In genomic region chr9:136728548-136729123, GRCh38 we compare ENCODE assay signal across 10 cellular contexts. TPM values are rescaled to one million over a fixed set of nuclear protein-coding genes. Genes with fewer than 3 reads are reported as not detected.
DNase-seq lines count a peak whose midpoint lies in the region; ATAC-seq, FAIRE-seq and TF ChIP-seq lines count a peak whose summit lies in the region.
"Had no signal": no experiment of that assay in that cellular context is flagged by ENCODE, and none has a peak within 500 bp of the region (broad histone marks: within the 10 kb centered on the region; RNA-seq: fewer than 3 reads in every experiment).

No MANE protein-coding gene starts in this region.

- no peaks in the 10 kb centered on the region for H3K9me3 ChIP-seq in keratinocyte (ENCODE audit: control insufficient read depth, low read depth, low read length)

- peaks cover 0 to 2% (median 0%) of the 10 kb centered on the region in 5 experiments for H3K9me3 Mint-ChIP-seq in brain
- H3K9me3 Mint-ChIP-seq in stimulated activated naive B cell treated with anti-CD40 and anti-IgM and Interleukin-4, amounts not matched to agents 10 μg/mL and 1 μg/mL and 100 μg/mL, for 72 hours: no peaks in the 10 kb centered on the region

- H3K9ac ChIP-seq in KMS-11: peak overlapping the region; percentile 93
- peak overlapping the region; percentile 90 for H3K9ac ChIP-seq in keratinocyte (ENCODE audit: control insufficient read depth, extremely low read depth, insufficient read depth, low read length)

- H3K27ac ChIP-seq in KMS-11 (no peak overlapping the region), keratinocyte (ENCODE audit: control insufficient read depth, insufficient read depth, low read length) (peak overlapping the region; percentile 56)

- DNase-seq in Daoy (ENCODE audit: low read depth) (peak; percentile 58), keratinocyte (ENCODE audit: low read depth, low spot score) (no peak), SIG-M5 treated with dmso at 0.1 percent for 504 hours (lab: John Stamatoyannopoulos, UW; ENCODE audit: unreplicated experiment) (no peak), GM12891 (ENCODE audit: insufficient read length, low spot score) (no peak)
- DNase-seq in stimulated activated naive B cell treated with anti-CD40 and anti-IgM and Interleukin-4, amounts not matched to agents 10 μg/mL and 1 μg/mL and 100 μg/mL, for 72 hours: no peak

- no peak overlapping the region for H3K27ac Mint-ChIP-seq in brain
- H3K27ac Mint-ChIP-seq in stimulated activated naive B cell treated with anti-CD40 and anti-IgM and Interleukin-4, amounts not matched to agents 10 μg/mL and 1 μg/mL and 100 μg/mL, for 72 hours: peak overlapping the region; percentile 91

- H3K4me3 Mint-ChIP-seq in brain: peak overlapping the region; percentile 65 to 80 (median 70)
- peak overlapping the region; percentile 79 to 95 for H3K4me3 Mint-ChIP-seq in stimulated activated naive B cell treated with anti-CD40 and anti-IgM and Interleukin-4, amounts not matched to agents 10 μg/mL and 1 μg/mL and 100 μg/mL, for 72 hours

- H3K36me3 ChIP-seq in KMS-11 (ENCODE audit: insufficient read depth) (no peaks in the 10 kb centered on the region; the same call in 1 of the 2 replicates), keratinocyte (ENCODE audit: control insufficient read depth in 2 of 2, extremely low read depth in 1 of 2, insufficient read depth in 2 of 2, low read length in 2 of 2) (peaks cover 24% of the 10 kb centered on the region in 2 experiments)

- H3K4me2 ChIP-seq in KMS-11 (peak overlapping the region; percentile 96), keratinocyte (ENCODE audit: control insufficient read depth, extremely low read depth, insufficient read depth, low read depth, low read length) (peak overlapping the region; percentile 93)

- TF ChIP-seq POLR2A in GM12891 (IDR thresholded peaks at IDR 0.05; ENCODE audit: low read depth, low read length): no peak

- H3K4me3 ChIP-seq in KMS-11 (IDR thresholded peaks at IDR 0.05; ENCODE audit: insufficient read depth, low read depth, low read length) (no peak overlapping the region), keratinocyte (ENCODE audit: control insufficient read depth in 2 of 3, extremely low read depth in 1 of 3, insufficient read depth in 2 of 3, low read depth in 1 of 3, low read length in 3 of 3) (peak overlapping the region; percentile 65 to 97 (median 81))

- no peaks in the 10 kb centered on the region for H3K9me1 ChIP-seq in keratinocyte (ENCODE audit: control insufficient read depth, extremely low read depth, insufficient read depth, low read length)

- TF ChIP-seq CTCF in KMS-11 (conservative IDR thresholded peaks at IDR 0.05; ENCODE audit: low read depth, low read length) (no peak), brain (conservative IDR thresholded peaks at IDR 0.05) (no peak), keratinocyte (optimal IDR thresholded peaks at IDR 0.05 in 1 of 3, IDR thresholded peaks at IDR 0.05 in 1 of 3, conservative IDR thresholded peaks at IDR 0.05 in 1 of 3; ENCODE audit: extremely low read depth in 1 of 3, insufficient read depth in 2 of 3, low read length in 3 of 3) (no peak)

- H3K27me3 Mint-ChIP-seq in brain: peaks cover 10% of the 10 kb centered on the region
- H3K27me3 Mint-ChIP-seq in stimulated activated naive B cell treated with anti-CD40 and anti-IgM and Interleukin-4, amounts not matched to agents 10 μg/mL and 1 μg/mL and 100 μg/mL, for 72 hours: no peaks in the 10 kb centered on the region

- H4K20me1 ChIP-seq in KMS-11 (ENCODE audit: insufficient read depth) (peaks cover 36% of the 10 kb centered on the region), keratinocyte (ENCODE audit: control insufficient read depth, extremely low read depth, insufficient read depth, low read length) (peaks cover 31% of the 10 kb centered on the region)

- dilution Hi-C loops in keratinocyte (cut with MboI; ENCODE audit: extremely low pct_ligation_motif_present, low sequenced_read_pairs): no loop called here

- peaks cover 39% of the 10 kb centered on the region for H3K4me1 Mint-ChIP-seq in brain
- H3K4me1 Mint-ChIP-seq in stimulated activated naive B cell treated with anti-CD40 and anti-IgM and Interleukin-4, amounts not matched to agents 10 μg/mL and 1 μg/mL and 100 μg/mL, for 72 hours: peaks cover 40 to 62% of the 10 kb centered on the region in 2 donors

- H3K4me1 ChIP-seq in KMS-11 (ENCODE audit: low read depth, poor library complexity, severe bottlenecking): peaks cover 22% of the 10 kb centered on the region
- H3K4me1 ChIP-seq in keratinocyte (ENCODE audit: control insufficient read depth, extremely low read depth, insufficient read depth, low read length): peaks cover 25% of the 10 kb centered on the region

- peak overlapping the region; percentile 82 for H2AFZ ChIP-seq in KMS-11 (ENCODE audit: low read depth)
- H2AFZ ChIP-seq in keratinocyte (ENCODE audit: control insufficient read depth, low read length): peak overlapping the region; percentile 81

- H3K36me3 Mint-ChIP-seq in brain: peaks cover 30% of the 10 kb centered on the region
- peaks cover 31 to 49% of the 10 kb centered on the region in 2 donors for H3K36me3 Mint-ChIP-seq in stimulated activated naive B cell treated with anti-CD40 and anti-IgM and Interleukin-4, amounts not matched to agents 10 μg/mL and 1 μg/mL and 100 μg/mL, for 72 hours

- FAIRE-seq in keratinocyte (lab: Jason Lieb, UNC): no peak
- FAIRE-seq in GM12891 (lab: Jason Lieb, UNC): no peak

- H3K79me2 ChIP-seq in KMS-11 (ENCODE audit: insufficient read depth, low read depth) (peaks cover 28% of the 10 kb centered on the region), keratinocyte (ENCODE audit: control insufficient read depth, insufficient read depth, low read length) (peaks cover 43% of the 10 kb centered on the region)

- ATAC-seq in GM21423 (IDR thresholded peaks at IDR 0.05; ENCODE audit: unreplicated experiment): peak; percentile 30
- peak; percentile 37 to 44 for ATAC-seq in stimulated activated naive B cell treated with anti-CD40 and anti-IgM and Interleukin-4, amounts not matched to agents 10 μg/mL and 1 μg/mL and 100 μg/mL, for 72 hours (replicated peaks)

- no peaks in the 10 kb centered on the region for H3K27me3 ChIP-seq in KMS-11 (ENCODE audit: insufficient read depth, low read depth)
- no peaks in the 10 kb centered on the region for H3K27me3 ChIP-seq in keratinocyte (ENCODE audit: control insufficient read depth, extremely low read depth, insufficient read depth, low read length)

RNA-seq across cellular contexts. Expression of gene LCN10, which starts 14.1 kb away (rescaled TPM):
- not detected in 2 replicates for total RNA-seq in Daoy (2014; rRNA removed; shearing (Covaris generic))
- polyA plus RNA-seq in brain (ENCODE audit: insufficient read depth, low read depth, low replicate concordance) (3.5 TPM), keratinocyte (not detected in 3 replicates)
- polyA plus RNA-seq in keratinocyte (2011; ENCODE audit: low read depth): not detected
- polyA plus RNA-seq in keratinocyte (2011; cell fraction: cytosol; rRNA removed): not detected in 2 replicates
- polyA plus RNA-seq in keratinocyte (2011; cell fraction: nucleus; rRNA removed): not detected in 2 replicates
- polyA plus RNA-seq in keratinocyte (2012; ENCODE audit: low replicate concordance): not detected in 2 replicates
- not detected in 3 replicates for polyA minus RNA-seq in keratinocyte
- polyA minus RNA-seq in keratinocyte (2011; cell fraction: cytosol; rRNA and poly(A)+ RNA removed): not detected
- polyA minus RNA-seq in keratinocyte (2011; cell fraction: nucleus; rRNA and poly(A)+ RNA removed): not detected in 2 replicates
- 0.77 TPM for polyA plus RNA-seq in GM12891 (2012; ENCODE audit: low read depth, missing spikeins)

RNA-seq across cellular contexts. Expression of gene DIPK1B, which starts 16.3 kb away (rescaled TPM):
- total RNA-seq in Daoy (2014; rRNA removed; shearing (Covaris generic)): 6.6 and 6.8 TPM in 2 replicates
- polyA plus RNA-seq in brain (ENCODE audit: insufficient read depth, low read depth, low replicate concordance): 35.5 TPM
- 0.03 to 0.26 TPM in 2 of 3 replicates, not detected in the other for polyA plus RNA-seq in keratinocyte
- not detected for polyA plus RNA-seq in keratinocyte (2011; ENCODE audit: low read depth)
- polyA plus RNA-seq in keratinocyte (2011; cell fraction: cytosol; rRNA removed): 0.05 and 0.17 TPM in 2 replicates
- 0.10 and 0.16 TPM in 2 replicates for polyA plus RNA-seq in keratinocyte (2011; cell fraction: nucleus; rRNA removed)
- 0.21 and 0.24 TPM in 2 replicates for polyA plus RNA-seq in keratinocyte (2012; ENCODE audit: low replicate concordance)
- 0.13 to 0.20 TPM in 2 of 3 replicates, not detected in the other for polyA minus RNA-seq in keratinocyte
- not detected for polyA minus RNA-seq in keratinocyte (2011; cell fraction: cytosol; rRNA and poly(A)+ RNA removed)
- 0.21 TPM in 1 of 2 replicates, not detected in the other for polyA minus RNA-seq in keratinocyte (2011; cell fraction: nucleus; rRNA and poly(A)+ RNA removed)
- 0.45 TPM for polyA plus RNA-seq in GM12891 (2012; ENCODE audit: low read depth, missing spikeins)
- total RNA-seq: activated CD8-positive, alpha-beta memory T cell treated with anti-CD3 and anti-CD28 coated beads for 36 hours had no signal

RNA-seq across cellular contexts. Expression of gene LCN6, which starts 19.7 kb away (rescaled TPM):
- total RNA-seq in Daoy (2014; rRNA removed; shearing (Covaris generic)): not detected in 2 replicates
- polyA plus RNA-seq in brain (ENCODE audit: insufficient read depth, low read depth, low replicate concordance): not detected
- polyA plus RNA-seq in keratinocyte: not detected in 3 replicates
- polyA plus RNA-seq in keratinocyte (2011; ENCODE audit: low read depth): not detected
- polyA plus RNA-seq in keratinocyte (2011; cell fraction: cytosol; rRNA removed): not detected in 2 replicates
- not detected in 2 replicates for polyA plus RNA-seq in keratinocyte (2011; cell fraction: nucleus; rRNA removed)
- not detected in 2 replicates for polyA plus RNA-seq in keratinocyte (2012; ENCODE audit: low replicate concordance)
- not detected in 3 replicates for polyA minus RNA-seq in keratinocyte
- not detected for polyA minus RNA-seq in keratinocyte (2011; cell fraction: cytosol; rRNA and poly(A)+ RNA removed)
- not detected in 2 replicates for polyA minus RNA-seq in keratinocyte (2011; cell fraction: nucleus; rRNA and poly(A)+ RNA removed)
- 0.15 TPM for polyA plus RNA-seq in GM12891 (2012; ENCODE audit: low read depth, missing spikeins)
- total RNA-seq: activated CD8-positive, alpha-beta memory T cell treated with anti-CD3 and anti-CD28 coated beads for 36 hours had no signal

RNA-seq across cellular contexts. Expression of gene LCN8, which starts 29.4 kb away (rescaled TPM):
- total RNA-seq in Daoy (2014; rRNA removed; shearing (Covaris generic)): not detected in 2 replicates
- polyA plus RNA-seq in brain (ENCODE audit: insufficient read depth, low read depth, low replicate concordance): 0.34 TPM
- not detected in 3 replicates for polyA plus RNA-seq in keratinocyte
- not detected for polyA plus RNA-seq in keratinocyte (2011; ENCODE audit: low read depth)
- not detected in 2 replicates for polyA plus RNA-seq in keratinocyte (2011; cell fraction: cytosol; rRNA removed)
- not detected in 2 replicates for polyA plus RNA-seq in keratinocyte (2011; cell fraction: nucleus; rRNA removed)
- polyA plus RNA-seq in keratinocyte (2012; ENCODE audit: low replicate concordance): not detected in 2 replicates
- polyA minus RNA-seq in keratinocyte: not detected in 3 replicates
- polyA minus RNA-seq in keratinocyte (2011; cell fraction: cytosol; rRNA and poly(A)+ RNA removed): not detected
- polyA minus RNA-seq in keratinocyte (2011; cell fraction: nucleus; rRNA and poly(A)+ RNA removed): not detected in 2 replicates
- not detected for polyA plus RNA-seq in GM12891 (2012; ENCODE audit: low read depth, missing spikeins)
- total RNA-seq: activated CD8-positive, alpha-beta memory T cell treated with anti-CD3 and anti-CD28 coated beads for 36 hours; subcutaneous adipose tissue had no signal

RNA-seq across cellular contexts. Expression of gene LCN15, which starts 35.7 kb away (rescaled TPM):
- not detected in 2 replicates for total RNA-seq in Daoy (2014; rRNA removed; shearing (Covaris generic))
- polyA plus RNA-seq in brain (ENCODE audit: insufficient read depth, low read depth, low replicate concordance) (32.6 TPM), keratinocyte (not detected in 3 replicates)
- polyA plus RNA-seq in keratinocyte (2011; ENCODE audit: low read depth): not detected
- polyA plus RNA-seq in keratinocyte (2011; cell fraction: cytosol; rRNA removed): not detected in 2 replicates
- not detected in 2 replicates for polyA plus RNA-seq in keratinocyte (2011; cell fraction: nucleus; rRNA removed)
- polyA plus RNA-seq in keratinocyte (2012; ENCODE audit: low replicate concordance): not detected in 2 replicates
- polyA minus RNA-seq in keratinocyte: not detected in 3 replicates
- not detected for polyA minus RNA-seq in keratinocyte (2011; cell fraction: cytosol; rRNA and poly(A)+ RNA removed)
- polyA minus RNA-seq in keratinocyte (2011; cell fraction: nucleus; rRNA and poly(A)+ RNA removed): not detected in 2 replicates
- polyA plus RNA-seq in GM12891 (2012; ENCODE audit: low read depth, missing spikeins): not detected
- total RNA-seq: activated CD8-positive, alpha-beta memory T cell treated with anti-CD3 and anti-CD28 coated beads for 36 hours; subcutaneous adipose tissue had no signal

Comparison
In these comparisons a context has a peak if more than half of its experiments do, and no peak if none do; other contexts are left out.
1. RNA of gene DIPK1B, which starts 16.3 kb away (polyA plus RNA-seq): 35.5 TPM in brain (single experiment); 0.03 to 0.26 TPM in keratinocyte; every median in the first group is over 10 times any median in the second.